ENCODE assay signal across 15 cellular contexts in genomic region chr3:197507081-197507480, GRCh38.
"Had no signal": no experiment of that assay in that cellular context is flagged by ENCODE, and none has a peak within 500 bp of the region (broad histone marks: within the 10 kb centered on the region; RNA-seq: fewer than 3 reads in every experiment).

No MANE protein-coding gene starts in this region.

- H3K27ac ChIP-seq: left lung had no signal

- H3K4me3 Mint-ChIP-seq: activated naive CD8-positive, alpha-beta T cell treated with anti-CD3 and anti-CD28 coated beads, Interleukin-2, amount 50 U/mL, for 24 hours; naive thymus-derived CD4-positive, alpha-beta T cell had no signal

- ATAC-seq: activated naive CD8-positive, alpha-beta T cell treated with anti-CD3 and anti-CD28 coated beads, Interleukin-2, amount 50 U/mL, for 24 hours; left lung; naive thymus-derived CD4-positive, alpha-beta T cell; right cardiac atrium had no signal

- H3K4me3 ChIP-seq: left lung, suprapubic skin had no signal

- DNase-seq: activated CD4-positive, alpha-beta T cell treated with anti-CD3 and anti-CD28 coated beads, Interleukin-2, amount 50 U/mL, for 1 hour; activated CD8-positive, alpha-beta memory T cell treated with anti-CD3 and anti-CD28 coated beads for 24 hours; activated naive CD4-positive, alpha-beta T cell; activated naive CD8-positive, alpha-beta T cell treated with anti-CD3 and anti-CD28 coated beads, Interleukin-2, amount 50 U/mL, for 24 hours; dermis blood vessel endothelial cell; erythroblast; naive thymus-derived CD4-positive, alpha-beta T cell; nucleus accumbens; right cardiac atrium; small intestine; stimulated activated CD4-positive, alpha-beta T cell treated with anti-CD3 and anti-CD28 coated beads, Interleukin-4, amount 100 ng/mL, for 24 hours; stimulated activated naive CD4-positive, alpha-beta T cell treated with Interleukin-2 at 50 U/mL for 16 hours; trophoblast cell had no signal

- H3K9me3 Mint-ChIP-seq: activated naive CD8-positive, alpha-beta T cell treated with anti-CD3 and anti-CD28 coated beads, Interleukin-2, amount 50 U/mL, for 24 hours; naive thymus-derived CD4-positive, alpha-beta T cell had no signal

- H3K9me3 ChIP-seq: left lung, suprapubic skin had no signal

- H3K27me3 Mint-ChIP-seq: naive thymus-derived CD4-positive, alpha-beta T cell had no signal

- H3K4me1 Mint-ChIP-seq: activated naive CD8-positive, alpha-beta T cell treated with anti-CD3 and anti-CD28 coated beads, Interleukin-2, amount 50 U/mL, for 24 hours had no signal

- H3K27ac Mint-ChIP-seq: activated naive CD8-positive, alpha-beta T cell treated with anti-CD3 and anti-CD28 coated beads, Interleukin-2, amount 50 U/mL, for 24 hours; naive thymus-derived CD4-positive, alpha-beta T cell had no signal

- H3K27me3 ChIP-seq: left lung, suprapubic skin had no signal
